In genomic region chr1:43021547-43022474, GRCh38 we compare ENCODE assay signal across 29 cellular contexts.
DNase-seq lines count a peak whose midpoint lies in the region; ATAC-seq, FAIRE-seq and TF ChIP-seq lines count a peak whose summit lies in the region.
"Had no signal": no experiment of that assay in that cellular context is flagged by ENCODE, and none has a peak within 500 bp of the region (broad histone marks: within the 10 kb centered on the region; RNA-seq: fewer than 3 reads in every experiment).

No MANE protein-coding gene starts in this region.

- H2BK5ac ChIP-seq in H1 (ENCODE audit: low read depth, low read length) = peak overlapping the region; percentile 60; the same call in 1 of the 2 replicates
- no peak overlapping the region for H2BK5ac ChIP-seq in mesenchymal stem cell (ENCODE audit: low read depth, low read length, poor library complexity, severe bottlenecking)

- no peaks in the 10 kb centered on the region for H3K27me3 Mint-ChIP-seq in activated T-cell treated with anti-CD3 and anti-CD28 coated beads, Interleukin-2, amount 50 U/mL, for 4 hours (ENCODE audit: low read depth)
- H3K27me3 Mint-ChIP-seq: activated T-cell treated with anti-CD3 and anti-CD28 coated beads, Interleukin-2, amount 50 U/mL, for 24 hours had no signal

- TF ChIP-seq EP300 in H1 (IDR thresholded peaks at IDR 0.05; ENCODE audit: borderline replicate concordance in 1 of 2, low read depth in 2 of 2, low read length in 2 of 2) (no peak), HepG2 (IDR thresholded peaks at IDR 0.05; ENCODE audit: low read depth in 2 of 2, low read length in 2 of 2) (no peak), HepG2 (CRISPR knock-in tag; IDR thresholded peaks at IDR 0.05; ENCODE audit: borderline replicate concordance) (no peak)

- H3K4me1 ChIP-seq in PC-9 (replicated peaks; ENCODE audit: insufficient read depth) = peaks cover 23% of the 10 kb centered on the region
- no peaks in the 10 kb centered on the region for H3K4me1 ChIP-seq in H1 (replicated peaks in 1 of 4; ENCODE audit: control insufficient read depth in 3 of 4, insufficient read depth in 4 of 4, low read length in 3 of 4)
- H3K4me1 ChIP-seq in mesenchymal stem cell (ENCODE audit: control insufficient read depth, insufficient read depth, low read depth, low read length) = no peaks in the 10 kb centered on the region
- H3K4me1 ChIP-seq in HepG2 (ENCODE audit: insufficient read depth, low read length) = peaks cover 26% of the 10 kb centered on the region
- H3K4me1 ChIP-seq: BLaER1, stomach, upper lobe of right lung had no signal

- CTCF ChIA-PET in PC-9 (lab: Charles Lee) (interaction anchor here (0.5 to 1.0 kb wide), 5 partner anchors 9 to 109 kb away, joined by 3 to 4 read pairs (median 3); no protein-coding TSS in a partner anchor), H1 (lab: Charles Lee; ENCODE audit: partially characterized antibody) (interaction anchor here (1.0 to 2.2 kb wide), 7 partner anchors 16 to 244 kb away, joined by 3 to 6 read pairs (median 4); no protein-coding TSS in a partner anchor), HepG2 (lab: Yijun Ruan, JAX; ENCODE audit: low intra/inter-chr PET ratio, low total read pairs) (no interaction called here)

- FAIRE-seq in H1 (lab: Jason Lieb, UNC) (no peak), HepG2 (lab: Jason Lieb, UNC) (no peak)

- H3K9ac ChIP-seq in H1 (replicated peaks in 1 of 4; ENCODE audit: extremely low read depth in 1 of 4, low read depth in 3 of 4, low read length in 3 of 4) = no peak overlapping the region
- H3K9ac ChIP-seq in mesenchymal stem cell (ENCODE audit: low read length) = no peak overlapping the region
- H3K9ac ChIP-seq in HepG2 (ENCODE audit: insufficient read depth, low read depth, low read length) = no peak overlapping the region
- H3K9ac ChIP-seq: BLaER1 had no signal

- no peaks in the 10 kb centered on the region for H3K36me3 Mint-ChIP-seq in activated T-cell treated with anti-CD3 and anti-CD28 coated beads, Interleukin-2, amount 50 U/mL, for 4 hours (ENCODE audit: insufficient read depth)
- H3K36me3 Mint-ChIP-seq: activated naive CD4-positive, alpha-beta T cell treated with anti-CD3 and anti-CD28 coated beads, Interleukin-2, amount 10 ng/mL, durations not matched to agents 7 days and 5 days; memory B cell; naive B cell had no signal

- no peak overlapping the region for H3K18ac ChIP-seq in H1 (ENCODE audit: extremely low read depth, low read length)
- no peak overlapping the region for H3K18ac ChIP-seq in mesenchymal stem cell (ENCODE audit: low read depth in 1 of 2, low read length in 2 of 2)

- H3K23ac ChIP-seq in H1 (ENCODE audit: insufficient read length) (no peak overlapping the region), mesenchymal stem cell (ENCODE audit: low read length in 2 of 2) (peak overlapping the region in 1 of 2 experiments; percentile 5)

- H2AFZ ChIP-seq in PC-9 (peak overlapping the region; percentile 25; the same call in 1 of the 2 replicates), H1 (ENCODE audit: low read length) (no peak overlapping the region), mesenchymal stem cell (ENCODE audit: low read depth, low read length) (no peak overlapping the region), HepG2 (ENCODE audit: low read length) (no peak overlapping the region)
- H2AFZ ChIP-seq: GM23338 had no signal

- no peak overlapping the region for H3K56ac ChIP-seq in H1 (replicated peaks; ENCODE audit: insufficient read length, low read depth, low read length)

- no peaks in the 10 kb centered on the region for H4K20me1 ChIP-seq in PC-9 (ENCODE audit: insufficient read depth)
- no peaks in the 10 kb centered on the region for H4K20me1 ChIP-seq in H1 (replicated peaks in 1 of 2; ENCODE audit: control insufficient read depth in 1 of 2, insufficient read depth in 2 of 2, low read length in 2 of 2)
- H4K20me1 ChIP-seq in HepG2 (ENCODE audit: insufficient read depth, low read length) = no peaks in the 10 kb centered on the region
- H4K20me1 ChIP-seq: BLaER1 had no signal

- H2AK5ac ChIP-seq in H1 (ENCODE audit: low read depth, low read length) = 0 out of 2 replicates have a peak overlapping the region, but pooled peaks have one; percentile 2
- no peak overlapping the region for H2AK5ac ChIP-seq in mesenchymal stem cell (ENCODE audit: low read length, severe bottlenecking)

- H3K9me3 Mint-ChIP-seq in activated T-cell treated with anti-CD3 and anti-CD28 coated beads, Interleukin-2, amount 50 U/mL, for 4 hours = no peaks in the 10 kb centered on the region
- H3K9me3 Mint-ChIP-seq: activated naive CD4-positive, alpha-beta T cell treated with anti-CD3 and anti-CD28 coated beads, Interleukin-2, amount 10 ng/mL, durations not matched to agents 7 days and 5 days; activated T-cell treated with anti-CD3 and anti-CD28 coated beads, Interleukin-2, amount 50 U/mL, for 24 hours; GM23338; memory B cell; naive B cell had no signal

- no peak overlapping the region for H4K91ac ChIP-seq in H1 (replicated peaks; ENCODE audit: insufficient read length, low read length)
- H4K91ac ChIP-seq in mesenchymal stem cell (ENCODE audit: low read length) = peak overlapping the region; percentile 29

- ATAC-seq in activated T-cell treated with anti-CD3 and anti-CD28 coated beads, Interleukin-2, amount 50 U/mL, for 4 hours = no peak
- ATAC-seq in HepG2 = no peak
- ATAC-seq: activated CD4-positive, CD25-positive, alpha-beta regulatory T cell treated with anti-CD3 and anti-CD28 coated beads, Interleukin-2, amount 50 U/mL, for 24 hours; GM23338; right cardiac atrium; upper lobe of right lung had no signal

- H3K9me2 ChIP-seq in PC-9 (ENCODE audit: insufficient read depth) = no peaks in the 10 kb centered on the region

- no peaks in the 10 kb centered on the region for H3K79me1 ChIP-seq in H1 (ENCODE audit: low read depth, low read length)
- no peaks in the 10 kb centered on the region for H3K79me1 ChIP-seq in mesenchymal stem cell (replicated peaks; ENCODE audit: low read length, poor library complexity, severe bottlenecking)

- TF ChIP-seq POLR2A in H1 (IDR thresholded peaks at IDR 0.05; ENCODE audit: control extremely low read depth in 1 of 2, low read depth in 2 of 2, low read length in 2 of 2) (no peak), HepG2 (IDR thresholded peaks at IDR 0.05; ENCODE audit: insufficient read depth in 1 of 2, low read depth in 2 of 2, low read length in 2 of 2) (no peak)

- H4K8ac ChIP-seq in H1 (ENCODE audit: extremely low read depth, insufficient read depth, low read length) = no peak overlapping the region
- H4K8ac ChIP-seq in mesenchymal stem cell (ENCODE audit: low read length) = no peak overlapping the region

- whole genome bisulfite sequencing in H1 (ENCODE audit: extremely low coverage in 1 of 2, insufficient coverage in 1 of 2, insufficient read length in 1 of 2, insufficient replicate concordance in 2 of 2, low coverage in 1 of 2, low lambda C conversion rate in 2 of 2, missing lambda C conversion rate in 1 of 2), 2 experiments = 94% methylated on average over 14 of the region's 14 CpGs; no CpG with 5 or more reads in 1 of the 2 experiments
- WGBS in mesenchymal stem cell = 92% methylated on average over 14 of the region's 14 CpGs
- 64% methylated on average over 11 of the region's 14 CpGs for WGBS in HepG2 (ENCODE audit: low lambda C conversion rate)

- H2BK15ac ChIP-seq in H1 (ENCODE audit: low read length) (no peak overlapping the region), mesenchymal stem cell (ENCODE audit: low read depth, poor library complexity, severe bottlenecking) (no peak overlapping the region)

- H3K14ac ChIP-seq in H1 (ENCODE audit: insufficient read length) (no peak overlapping the region), mesenchymal stem cell (ENCODE audit: low read length in 2 of 2) (no peak overlapping the region)

- in situ Hi-C loops in HepG2 (cut with HindIII; ENCODE audit: extremely low pct_ligation_motif_present, low pct_unique_long_range_greater_than_20kb) = no loop called here

- no peak overlapping the region for H4K5ac ChIP-seq in H1 (ENCODE audit: insufficient read length, low read depth, low read length)

- intact Hi-C loops in PC-9 (cut with micrococcal nuclease; ENCODE audit: unreplicated experiment) (loop anchor here (2.0 kb wide), 1 partner anchor 63 kb away; the partner anchor contains the start of gene SLC2A1), HepG2 (cut with micrococcal nuclease; ENCODE audit: unreplicated experiment) (no loop called here)

- no peak for TF ChIP-seq CTCF in PC-9 (conservative IDR thresholded peaks at IDR 0.05)
- TF ChIP-seq CTCF in H1 (IDR thresholded peaks at IDR 0.05; ENCODE audit: control extremely low read depth in 1 of 3, insufficient read depth in 1 of 3, low read depth in 1 of 3, low read length in 3 of 3) = no peak
- TF ChIP-seq CTCF in HepG2 (CRISPR knock-in tag; IDR thresholded peaks at IDR 0.05) = no peak

- H3K9me3 ChIP-seq in PC-9 (ENCODE audit: insufficient read depth, low read depth) (no peaks in the 10 kb centered on the region), H1 (ENCODE audit: insufficient read depth in 2 of 2, low read depth in 1 of 2, low read length in 1 of 2) (no peaks in the 10 kb centered on the region), mesenchymal stem cell (ENCODE audit: control insufficient read depth, low read length) (no peaks in the 10 kb centered on the region), HepG2 (ENCODE audit: low read length) (no peaks in the 10 kb centered on the region)
- H3K9me3 ChIP-seq: BLaER1, stomach, upper lobe of right lung had no signal

- H2BK12ac ChIP-seq in H1 (ENCODE audit: low read depth, low read length) (peak overlapping the region; percentile 46; the same call in 1 of the 2 replicates), mesenchymal stem cell (ENCODE audit: low read length in 2 of 2) (no peak overlapping the region)

- peak overlapping the region; percentile 19; the same call in 1 of the 2 replicates for H3K4me2 ChIP-seq in PC-9
- no peak overlapping the region for H3K4me2 ChIP-seq in H1 (ENCODE audit: insufficient read depth in 1 of 2, low read depth in 2 of 2, low read length in 2 of 2)
- no peak overlapping the region for H3K4me2 ChIP-seq in mesenchymal stem cell (ENCODE audit: low read length, poor library complexity, severe bottlenecking)
- no peak overlapping the region for H3K4me2 ChIP-seq in HepG2 (ENCODE audit: low read depth, low read length)
- H3K4me2 ChIP-seq: BLaER1, GM23338 had no signal

- POLR2A ChIA-PET in PC-9 (lab: Charles Lee; ENCODE audit: unreplicated experiment) (interaction anchor here (0.5 to 0.8 kb wide), 6 partner anchors 47 to 1163 kb away, joined by 3 to 7 read pairs (median 4); no protein-coding TSS in a partner anchor), H1 (lab: Charles Lee; ENCODE audit: partially characterized antibody) (interaction anchor here (3.6 kb wide), 1 partner anchor 14 kb away, joined by 13 read pairs; no protein-coding TSS in a partner anchor), HepG2 (lab: Yijun Ruan, JAX) (interaction anchor here (1.3 kb wide), 1 partner anchor 13 kb away, joined by 3 read pairs; no protein-coding TSS in a partner anchor)

- DNase-seq in ELR (ENCODE audit: low read depth) (peak; percentile 6), PC-9 (peak; percentile 62 to 85), H1 (ENCODE audit: low read depth in 1 of 2, low spot score in 2 of 2) (no peak), mesenchymal stem cell (no peak), SKM-1 (lab: John Stamatoyannopoulos, UW; ENCODE audit: unreplicated experiment) (no peak), HepG2 (ENCODE audit: low spot score) (no peak)
- DNase-seq in stimulated activated naive CD4-positive, alpha-beta T cell (lab: John Stamatoyannopoulos, UW) = no peak
- no peak for DNase-seq in activated T-cell treated with anti-CD3 and anti-CD28 coated beads, Interleukin-2, amount 50 U/mL, for 4 hours
- DNase-seq: activated naive CD4-positive, alpha-beta T cell treated with anti-CD3 and anti-CD28 coated beads, Interleukin-2, amount 10 ng/mL, durations not matched to agents 7 days and 5 days; activated T-cell treated with anti-CD3 and anti-CD28 coated beads, Interleukin-2, amount 50 U/mL, for 24 hours; amygdala; central memory CD4-positive, alpha-beta T cell; COR-L47; dermis blood vessel endothelial cell; DND-41; foreskin melanocyte; naive B cell; NCI-H1436 treated with DMSO at 0.1 percent for 48 hours; NCI-H526 treated with DMSO at 0.1 percent for 48 hours; occipital lobe; right cardiac atrium; SHP77 treated with DMSO at 0.1 percent for 48 hours; stimulated activated CD4-positive, alpha-beta T cell treated with anti-CD3 and anti-CD28 coated beads, Interleukin-12 subunit alpha, Interleukin-12 subunit beta, amount 100 ng/mL, for 4 hours; stomach; upper lobe of right lung had no signal

- 0 out of 2 replicates have a peak overlapping the region, but pooled peaks have one; percentile 80 for H2BK20ac ChIP-seq in H1 (ENCODE audit: low read length)

- H3K4me1 Mint-ChIP-seq in activated T-cell treated with anti-CD3 and anti-CD28 coated beads, Interleukin-2, amount 50 U/mL, for 4 hours (ENCODE audit: low read depth) = no peaks in the 10 kb centered on the region
- H3K4me1 Mint-ChIP-seq: activated naive CD4-positive, alpha-beta T cell treated with anti-CD3 and anti-CD28 coated beads, Interleukin-2, amount 10 ng/mL, durations not matched to agents 7 days and 5 days; GM23338; memory B cell had no signal

- H3K4me3 Mint-ChIP-seq in activated T-cell treated with anti-CD3 and anti-CD28 coated beads, Interleukin-2, amount 50 U/mL, for 4 hours = no peak overlapping the region
- H3K4me3 Mint-ChIP-seq: activated naive CD4-positive, alpha-beta T cell treated with anti-CD3 and anti-CD28 coated beads, Interleukin-2, amount 10 ng/mL, durations not matched to agents 7 days and 5 days; activated T-cell treated with anti-CD3 and anti-CD28 coated beads, Interleukin-2, amount 50 U/mL, for 24 hours; GM23338; memory B cell; naive B cell had no signal

- H3K4me3 ChIP-seq in PC-9 (no peak overlapping the region), H1 (ENCODE audit: extremely low read depth in 1 of 4, insufficient read depth in 2 of 4, low read depth in 3 of 4, low read length in 4 of 4) (no peak overlapping the region), mesenchymal stem cell (ENCODE audit: insufficient read depth in 1 of 2, low read depth in 1 of 2, low read length in 2 of 2) (no peak overlapping the region), HepG2 (replicated peaks in 1 of 3; ENCODE audit: insufficient read depth in 1 of 3, low read depth in 2 of 3, low read length in 3 of 3) (no peak overlapping the region)
- H3K4me3 ChIP-seq: BLaER1, GM23338, stomach, upper lobe of right lung had no signal

- H3F3A ChIP-seq in PC-9 (ENCODE audit: insufficient read depth, low read depth) = peaks cover 8% of the 10 kb centered on the region; the same call in 1 of the 2 replicates

- H3K27ac ChIP-seq in PC-9 (no peak overlapping the region), H1 (ENCODE audit: low read depth, low read length) (no peak overlapping the region), mesenchymal stem cell (ENCODE audit: low read length, poor library complexity, severe bottlenecking) (no peak overlapping the region), HepG2 (ENCODE audit: extremely low read length, insufficient read depth, low read length) (no peak overlapping the region)
- H3K27ac ChIP-seq: BLaER1, stomach, upper lobe of right lung had no signal

- H3K27me3 ChIP-seq in PC-9 (ENCODE audit: insufficient read depth, low read depth) (no peaks in the 10 kb centered on the region), H1 (replicated peaks in 1 of 4; ENCODE audit: control insufficient read depth in 3 of 4, extremely low read depth in 1 of 4, insufficient read depth in 3 of 4, low read length in 3 of 4) (no peaks in the 10 kb centered on the region), mesenchymal stem cell (ENCODE audit: control insufficient read depth in 1 of 2, insufficient read depth in 1 of 2, low read length in 2 of 2) (peaks cover 25 to 55% of the 10 kb centered on the region in 2 experiments), HepG2 (ENCODE audit: control insufficient read depth in 1 of 2, insufficient read depth in 2 of 2, low read length in 2 of 2) (no peaks in the 10 kb centered on the region)
- H3K27me3 ChIP-seq: BLaER1, stomach, upper lobe of right lung had no signal

- no peak overlapping the region for H2BK120ac ChIP-seq in H1 (replicated peaks; ENCODE audit: low read depth, low read length)
- H2BK120ac ChIP-seq in mesenchymal stem cell (ENCODE audit: low read depth, low read length) = no peak overlapping the region

- H3K79me2 ChIP-seq in PC-9 (ENCODE audit: low read depth) (no peaks in the 10 kb centered on the region), H1 (ENCODE audit: control insufficient read depth in 1 of 2, insufficient read depth in 2 of 2, low read length in 2 of 2) (no peaks in the 10 kb centered on the region), HepG2 (ENCODE audit: insufficient read depth, low read length) (no peaks in the 10 kb centered on the region)

- H3K36me3 ChIP-seq in PC-9 (ENCODE audit: low read depth) = no peaks in the 10 kb centered on the region
- H3K36me3 ChIP-seq in H1 (ENCODE audit: control insufficient read depth in 2 of 4, insufficient read depth in 4 of 4, low read length in 3 of 4) = no peaks in the 10 kb centered on the region
- no peaks in the 10 kb centered on the region for H3K36me3 ChIP-seq in mesenchymal stem cell (ENCODE audit: control insufficient read depth in 1 of 2, insufficient read depth in 2 of 2, low read depth in 1 of 2, low read length in 2 of 2)
- no peaks in the 10 kb centered on the region for H3K36me3 ChIP-seq in HepG2 (replicated peaks in 1 of 2; ENCODE audit: control insufficient read depth in 1 of 2, insufficient read depth in 2 of 2, low read length in 2 of 2)
- H3K36me3 ChIP-seq: BLaER1, stomach, upper lobe of right lung had no signal

- no peaks in the 10 kb centered on the region; the same call in 1 of the 2 replicates for H3K23me2 ChIP-seq in H1 (ENCODE audit: low read depth, low read length)

- no peak for TF ChIP-seq RAD21 in H1 (IDR thresholded peaks at IDR 0.05 in 1 of 2, conservative IDR thresholded peaks at IDR 0.05 in 1 of 2; ENCODE audit: low read depth in 2 of 2, low read length in 2 of 2)
- TF ChIP-seq RAD21 in HepG2 (CRISPR knock-in tag; IDR thresholded peaks at IDR 0.05) = no peak

- BruUV-seq in PC-9 (replicated peaks; lab: Mats Ljungman, UMichigan) (no TSS peak), HepG2 (replicated peaks; lab: Mats Ljungman, UMichigan) (no TSS peak)

- no peak overlapping the region for H3K4ac ChIP-seq in H1 (replicated peaks; ENCODE audit: insufficient read length, low read depth, low read length)
- no peak overlapping the region for H3K4ac ChIP-seq in mesenchymal stem cell (ENCODE audit: low read depth in 1 of 2, low read length in 2 of 2)

Comparison
In these comparisons a context has a peak if more than half of its experiments do, and no peak if none do; other contexts are left out.
1. DNase-seq: peak in ELR (single experiment) and PC-9 (2 of 2); none in H1 (0 of 2), mesenchymal stem cell (single experiment), stimulated activated naive CD4-positive, alpha-beta T cell (0 of 6), activated T-cell treated with anti-CD3 and anti-CD28 coated beads, Interleukin-2, amount 50 U/mL, for 4 hours (single experiment), SKM-1 (single experiment) and HepG2 (single experiment).